Comparison of ENCODE assay signal across 8 cellular contexts in genomic region chr18:14188751-14189406, GRCh38. TPM values are rescaled to one million over a fixed set of nuclear protein-coding genes. Genes with fewer than 3 reads are reported as not detected.
DNase-seq lines count a peak whose midpoint lies in the region; ATAC-seq, FAIRE-seq and TF ChIP-seq lines count a peak whose summit lies in the region.
"Not testable (repeated sequence)": the region's sequence is repeated elsewhere in the genome, so short reads cannot be mapped to it uniquely, and the experiment has no call there.

No MANE protein-coding gene starts in this region.

- peak overlapping the region; percentile 90 for H3K27ac Mint-ChIP-seq in Calu3 (ENCODE audit: unreplicated experiment)

- ATAC-seq in left lung = peak; percentile 39

- H3K4me1 Mint-ChIP-seq in Calu3 (ENCODE audit: low read depth, unreplicated experiment) = peaks cover 39% of the 10 kb centered on the region

- not testable (repeated sequence) for H3K4me3 ChIP-seq in endothelial cell of umbilical vein (replicated peaks in 1 of 3; ENCODE audit: insufficient read depth in 1 of 3, low read depth in 1 of 3, low read length in 3 of 3); fibroblast of pulmonary artery (replicated peaks; ENCODE audit: low read depth, low read length); left lung; skeletal muscle satellite cell (ENCODE audit: low read length)

- TF ChIP-seq POLR2A in endothelial cell of umbilical vein (IDR thresholded peaks at IDR 0.05; ENCODE audit: low read depth, low read length) = not testable (repeated sequence)

- not testable (repeated sequence) for BruUV-seq in Calu3 (replicated peaks; lab: Mats Ljungman, UMichigan); endothelial cell of umbilical vein (replicated peaks; lab: Mats Ljungman, UMichigan)

- H3K9me3 ChIP-seq in endothelial cell of umbilical vein (replicated peaks; ENCODE audit: control insufficient read depth, insufficient read depth, low read length); left lung; skeletal muscle satellite cell (replicated peaks; ENCODE audit: low read length): not testable (repeated sequence)

- FAIRE-seq in endothelial cell of umbilical vein (lab: Jason Lieb, UNC) = not testable (repeated sequence)

- DNase-seq in Calu3, left lung: not testable (repeated sequence)
- DNase-seq in HS-5 (ENCODE audit: low read depth) (peak; percentile 45), RPMI7951 (ENCODE audit: low read depth) (peak; percentile 48), amniotic epithelial cell (ENCODE audit: low read depth) (peak; percentile 6), endothelial cell of umbilical vein (ENCODE audit: low read depth, low spot score) (peak; percentile 2), fibroblast of pulmonary artery (ENCODE audit: low read depth) (peak; percentile 2)

- not testable (repeated sequence) for H4K20me1 ChIP-seq in endothelial cell of umbilical vein (replicated peaks; ENCODE audit: control insufficient read depth, extremely low read depth, insufficient read depth, low read length)

- intact Hi-C loops in Calu3 (cut with micrococcal nuclease; ENCODE audit: unreplicated experiment); endothelial cell of umbilical vein (cut with micrococcal nuclease); left lung (cut with DNase I): not testable (repeated sequence)

- not testable (repeated sequence) for H3K9me1 ChIP-seq in endothelial cell of umbilical vein (replicated peaks; ENCODE audit: control insufficient read depth, extremely low read depth, insufficient read depth, low read length)

- not testable (repeated sequence) for H3K79me2 ChIP-seq in endothelial cell of umbilical vein (ENCODE audit: control insufficient read depth, insufficient read depth, low read length)

- peak overlapping the region; percentile 58 for H3K4me2 ChIP-seq in endothelial cell of umbilical vein (ENCODE audit: insufficient read depth, low read length)
- peak overlapping the region; percentile 46 for H3K4me2 ChIP-seq in skeletal muscle satellite cell (ENCODE audit: low read length)

- not testable (repeated sequence) for H3K4me3 Mint-ChIP-seq in Calu3 (ENCODE audit: low read depth, unreplicated experiment)

- not testable (repeated sequence) for TF ChIP-seq CTCF in Calu3 (IDR thresholded peaks at IDR 0.05; ENCODE audit: unreplicated experiment); endothelial cell of umbilical vein (IDR thresholded peaks at IDR 0.05; ENCODE audit: extremely low read depth in 1 of 2, insufficient read depth in 1 of 2, low read depth in 1 of 2, low read length in 2 of 2); fibroblast of pulmonary artery (IDR thresholded peaks at IDR 0.05; ENCODE audit: low read length, missing control alignments); left lung (IDR thresholded peaks at IDR 0.05)

- H3K36me3 ChIP-seq in endothelial cell of umbilical vein (ENCODE audit: control insufficient read depth in 2 of 2, extremely low read depth in 1 of 2, insufficient read depth in 2 of 2, low read length in 2 of 2); left lung; skeletal muscle satellite cell (ENCODE audit: insufficient read depth, low read length): not testable (repeated sequence)

- H3K27ac ChIP-seq in endothelial cell of umbilical vein (ENCODE audit: insufficient read depth, low read depth, low read length) = peak overlapping the region; percentile 78
- not testable (repeated sequence) for H3K27ac ChIP-seq in left lung

- not testable (repeated sequence) for H3K36me3 Mint-ChIP-seq in Calu3 (ENCODE audit: insufficient read depth, unreplicated experiment)

- CTCF ChIA-PET in Calu3 (lab: Charles Lee); endothelial cell of umbilical vein (lab: Charles Lee): not testable (repeated sequence)

- not testable (repeated sequence) for H3K27me3 ChIP-seq in endothelial cell of umbilical vein (ENCODE audit: control insufficient read depth in 2 of 2, insufficient read depth in 2 of 2, low read length in 2 of 2); left lung; skeletal muscle satellite cell (ENCODE audit: control insufficient read depth, insufficient read depth, low read length)

- peaks cover 12% of the 10 kb centered on the region for H3K4me1 ChIP-seq in endothelial cell of umbilical vein (ENCODE audit: control insufficient read depth, extremely low read depth, insufficient read depth, low read length)
- H3K4me1 ChIP-seq in left lung = not testable (repeated sequence)
- peaks cover 16% of the 10 kb centered on the region for H3K4me1 ChIP-seq in skeletal muscle satellite cell (ENCODE audit: control insufficient read depth, insufficient read depth, low read length)

- not testable (repeated sequence) for H2AFZ ChIP-seq in endothelial cell of umbilical vein (ENCODE audit: low read depth, low read length)

- POLR2A ChIA-PET in endothelial cell of umbilical vein (lab: Charles Lee) = not testable (repeated sequence)

- H3K9me3 Mint-ChIP-seq in Calu3 (ENCODE audit: low read depth, unreplicated experiment) = not testable (repeated sequence)

- not testable (repeated sequence) for H3K27me3 Mint-ChIP-seq in Calu3 (ENCODE audit: unreplicated experiment)

- not testable (repeated sequence) for H3K9ac ChIP-seq in endothelial cell of umbilical vein (replicated peaks; ENCODE audit: extremely low read depth, insufficient read depth, low read length)
- peak overlapping the region; percentile 34 for H3K9ac ChIP-seq in skeletal muscle satellite cell (ENCODE audit: low read depth, low read length)

- dilution Hi-C loops in endothelial cell of umbilical vein (cut with MboI; ENCODE audit: extremely low pct_ligation_motif_present, low sequenced_read_pairs) = not testable (repeated sequence)

RNA-seq across cellular contexts. Expression of gene ZNF519, which starts 56.6 kb away (rescaled TPM):
- total RNA-seq in Calu3 (2022) (26.4 and 27.0 TPM in 2 replicates), endothelial cell of umbilical vein (7.1 and 8.6 TPM in 2 replicates), left lung (1 to 10 TPM; 4.6 to 6.0 TPM)
- 7.6 and 10.3 TPM in 2 replicates for total RNA-seq in RPMI7951 (2014; rRNA removed; shearing (Covaris generic))
- 1.9 and 2.1 TPM in 2 replicates for polyA plus RNA-seq in endothelial cell of umbilical vein
- polyA plus RNA-seq in endothelial cell of umbilical vein (2011; cell fraction: cytosol; rRNA removed) = 1.3 and 1.8 TPM in 2 replicates
- polyA plus RNA-seq in endothelial cell of umbilical vein (2011; cell fraction: nucleus; rRNA removed) = 11.2 and 13.3 TPM in 2 replicates
- polyA plus RNA-seq in endothelial cell of umbilical vein (2012) = 2.0 and 2.1 TPM in 2 replicates
- 4.7 and 7.4 TPM in 2 replicates for polyA minus RNA-seq in endothelial cell of umbilical vein
- polyA minus RNA-seq in endothelial cell of umbilical vein (2011; cell fraction: cytosol; rRNA and poly(A)+ RNA removed) = 5.1 TPM
- 17.6 and 25.7 TPM in 2 replicates for polyA minus RNA-seq in endothelial cell of umbilical vein (2011; cell fraction: nucleus; rRNA and poly(A)+ RNA removed)
- total RNA-seq in skeletal muscle satellite cell (2012; rRNA removed) = 5.8 and 5.9 TPM in 2 replicates
